In the genomic region with DNA sequence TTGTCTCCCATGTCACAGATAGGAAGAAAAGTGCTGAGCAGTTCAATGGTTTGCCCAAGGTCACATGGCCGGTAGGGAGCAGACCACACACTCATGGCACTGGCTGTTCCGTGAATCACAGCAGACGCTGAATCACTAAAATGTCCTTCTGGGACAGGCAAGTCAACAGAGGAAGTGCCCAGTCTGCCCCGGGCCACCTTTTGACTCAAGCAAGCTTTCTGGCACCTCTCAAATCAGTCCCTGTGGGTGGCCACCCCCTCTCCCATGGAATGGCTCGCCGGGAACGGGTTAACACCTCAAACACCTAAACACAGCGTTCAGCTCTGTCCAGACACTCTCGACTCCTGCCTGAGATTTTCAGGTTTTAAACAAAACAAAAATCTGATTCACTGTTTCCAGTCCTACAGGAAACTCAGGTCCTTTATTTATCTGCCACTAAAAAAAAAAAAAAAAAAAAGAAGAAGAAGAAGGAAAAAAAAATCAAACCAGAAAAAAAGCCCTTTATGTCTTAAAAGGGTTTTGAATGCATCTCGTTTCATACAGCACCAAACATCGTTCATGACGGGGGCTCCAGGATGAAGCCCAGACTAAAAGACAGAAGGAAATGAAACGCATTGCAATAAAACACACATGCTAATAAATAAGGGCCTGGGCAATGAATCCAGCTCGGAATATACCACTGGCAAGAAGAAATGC, we compare ENCODE assay signal across 8 cellular contexts. TPM values are rescaled to one million over a fixed set of nuclear protein-coding genes. Genes with fewer than 3 reads are reported as not detected.
DNase-seq lines count a peak whose midpoint lies in the region; ATAC-seq, FAIRE-seq and TF ChIP-seq lines count a peak whose summit lies in the region.

No MANE protein-coding gene starts in this region.

- peaks cover 61 to 75% of the 10 kb centered on the region in 2 donors for H3K36me3 Mint-ChIP-seq in CD4-positive, alpha-beta memory T cell

- no peak for TF ChIP-seq CTCF in VCaP (conservative IDR thresholded peaks at IDR 0.05)
- no peak for TF ChIP-seq CTCF in osteoblast (IDR thresholded peaks at IDR 0.05; ENCODE audit: extremely low read depth, low read depth, low read length)

- H3K27me3 Mint-ChIP-seq in CD4-positive, alpha-beta memory T cell: no peaks in the 10 kb centered on the region

- H2AFZ ChIP-seq in osteoblast (ENCODE audit: low read length): peak overlapping the region; percentile 63

- H3K36me3 ChIP-seq in CD4-positive, alpha-beta memory T cell (ENCODE audit: insufficient read depth, low read length): peaks cover 7% of the 10 kb centered on the region
- no peaks in the 10 kb centered on the region for H3K36me3 ChIP-seq in osteoblast (ENCODE audit: insufficient read depth, low read length)

- POLR2A ChIA-PET in CD4-positive, alpha-beta memory T cell (lab: Charles Lee; ENCODE audit: partially characterized antibody): interaction anchor here (0.7 to 1.8 kb wide), 3 partner anchors 13 to 48 kb away, joined by 4 read pairs; no protein-coding TSS in a partner anchor

- CTCF ChIA-PET in CD4-positive, alpha-beta memory T cell (lab: Charles Lee; ENCODE audit: partially characterized antibody): interaction anchor here (0.6 to 1.1 kb wide), 2 partner anchors 13 to 38 kb away, joined by 3 to 5 read pairs; no protein-coding TSS in a partner anchor

- no peak for TF ChIP-seq POLR2A in GM18505 (IDR thresholded peaks at IDR 0.05; ENCODE audit: borderline replicate concordance, extremely low read depth, insufficient read depth, insufficient read length)
- TF ChIP-seq POLR2A in GM12892 (IDR thresholded peaks at IDR 0.05; ENCODE audit: low read depth, low read length): no peak

- H3K4me3 ChIP-seq in CD4-positive, alpha-beta memory T cell (ENCODE audit: low read length in 2 of 2): no peak overlapping the region
- peak overlapping the region; percentile 55 for H3K4me3 ChIP-seq in osteoblast (ENCODE audit: insufficient read depth, low read length)

- peaks cover 35 to 76% (median 57%) of the 10 kb centered on the region in 4 donors for H3K4me1 Mint-ChIP-seq in CD4-positive, alpha-beta memory T cell

- no peaks in the 10 kb centered on the region for H4K20me1 ChIP-seq in osteoblast (ENCODE audit: insufficient read depth, low read length)

- DNase-seq in CD4-positive, alpha-beta memory T cell: peak in 1 of 5 donors; percentile 48
- peak; percentile 55 for DNase-seq in dermis blood vessel endothelial cell
- peak; percentile 88 for DNase-seq in osteoblast (ENCODE audit: insufficient read length, low spot score, missing footprints)
- no peak for DNase-seq in NCI-H345 treated with DMSO at 0.1 percent for 48 hours (lab: John Stamatoyannopoulos, UW; ENCODE audit: unreplicated experiment)
- no peak for DNase-seq in GM12892 (ENCODE audit: insufficient read length)

- peaks cover 0 to 21% (median 12%) of the 10 kb centered on the region in 8 donors for H3K9me3 Mint-ChIP-seq in CD4-positive, alpha-beta memory T cell

- H3K4me3 Mint-ChIP-seq in CD4-positive, alpha-beta memory T cell: peak overlapping the region in 7 of 8 donors; percentile 36 to 79 (median 54)

- H3K27me3 ChIP-seq in CD4-positive, alpha-beta memory T cell (ENCODE audit: insufficient read depth, low read length): no peaks in the 10 kb centered on the region
- no peaks in the 10 kb centered on the region for H3K27me3 ChIP-seq in osteoblast (ENCODE audit: insufficient read depth, low read length)

- H3K27ac Mint-ChIP-seq in CD4-positive, alpha-beta memory T cell: peak overlapping the region; percentile 42 to 88 (median 80)

- intact Hi-C loops in CD4-positive, alpha-beta memory T cell (cut with micrococcal nuclease): loop anchor here (10.0 kb wide), 1 partner anchor 73 kb away; no protein-coding TSS in a partner anchor

- ATAC-seq in GM18505 (IDR thresholded peaks at IDR 0.05; ENCODE audit: unreplicated experiment) (no peak), HG03095 (IDR thresholded peaks at IDR 0.05; ENCODE audit: unreplicated experiment) (no peak)

- peak overlapping the region; percentile 76 for H3K4me2 ChIP-seq in osteoblast (ENCODE audit: insufficient read depth, low read length)

- no peaks in the 10 kb centered on the region for H3K9me3 ChIP-seq in CD4-positive, alpha-beta memory T cell (ENCODE audit: control insufficient read depth in 1 of 2, low read length in 2 of 2)
- H3K9me3 ChIP-seq in osteoblast (ENCODE audit: low read depth, low read length): no peaks in the 10 kb centered on the region

- FAIRE-seq in GM12892 (lab: Jason Lieb, UNC): no peak

- no peak overlapping the region for H3K27ac ChIP-seq in CD4-positive, alpha-beta memory T cell (ENCODE audit: low read depth, low read length)
- H3K27ac ChIP-seq in VCaP (peak overlapping the region; percentile 77), osteoblast (ENCODE audit: low read depth, low read length) (no peak overlapping the region)

- H3K79me2 ChIP-seq in osteoblast (ENCODE audit: insufficient read depth, low read length): no peaks in the 10 kb centered on the region

- peaks cover 25% of the 10 kb centered on the region for H3K4me1 ChIP-seq in CD4-positive, alpha-beta memory T cell (ENCODE audit: insufficient read depth, low read length)
- H3K4me1 ChIP-seq in osteoblast (ENCODE audit: insufficient read depth, low read length): peaks cover 6% of the 10 kb centered on the region

RNA-seq across cellular contexts. Expression of a gene that starts 15.4 kb away (rescaled TPM):
- total RNA-seq in CD4-positive, alpha-beta memory T cell: 100 to 1,000 TPM; 131 to 136 TPM
- 10 to 100 TPM in 1 of 2 donors, 1 to 10 TPM in 1; 4.9 to 39.6 TPM for polyA plus RNA-seq in CD4-positive, alpha-beta memory T cell
- total RNA-seq in dermis blood vessel endothelial cell: 1.1 and 1.4 TPM in 2 replicates
- under 0.01 TPM in 1 of 2 replicates, not detected in the other for total RNA-seq in osteoblast
- 18.4 TPM for polyA plus RNA-seq in GM12892 (2012; ENCODE audit: missing spikeins)

Comparison
In these comparisons a context has a peak if more than half of its experiments do, and no peak if none do; other contexts are left out.
1. DNase-seq: peak in dermis blood vessel endothelial cell (single experiment) and osteoblast (single experiment); none in NCI-H345 treated with DMSO at 0.1 percent for 48 hours (single experiment) and GM12892 (single experiment).
2. RNA of a gene that starts 15.4 kb away (total RNA-seq): 131 to 136 TPM in CD4-positive, alpha-beta memory T cell; 1.1 to 1.4 TPM in dermis blood vessel endothelial cell and under 0.01 TPM in osteoblast; every median in the first group is over 10 times any median in the second.